In the genomic region with DNA sequence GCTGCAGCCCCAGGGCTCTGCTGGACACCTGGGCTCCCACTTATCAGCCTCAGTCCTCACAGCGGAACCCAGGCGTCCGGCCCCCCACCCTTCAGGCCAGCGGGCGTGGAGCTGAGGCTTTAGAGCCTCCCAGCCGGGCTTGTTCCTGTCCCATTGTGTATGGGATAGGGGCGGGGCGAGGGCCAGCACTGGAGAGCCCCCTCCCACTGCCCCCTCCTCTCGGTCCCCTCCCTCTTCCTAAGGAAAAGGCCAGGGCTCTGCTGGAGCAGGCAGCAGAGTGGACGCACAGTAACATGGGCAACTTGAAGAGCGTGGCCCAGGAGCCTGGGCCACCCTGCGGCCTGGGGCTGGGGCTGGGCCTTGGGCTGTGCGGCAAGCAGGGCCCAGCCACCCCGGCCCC, we compare ENCODE assay signal across 17 cellular contexts. TPM values are rescaled to one million over a fixed set of nuclear protein-coding genes. Genes with fewer than 3 reads are reported as not detected.
DNase-seq lines count a peak whose midpoint lies in the region; ATAC-seq, FAIRE-seq and TF ChIP-seq lines count a peak whose summit lies in the region.
"Had no signal": no experiment of that assay in that cellular context is flagged by ENCODE, and none has a peak within 500 bp of the region (broad histone marks: within the 10 kb centered on the region; RNA-seq: fewer than 3 reads in every experiment).

No MANE protein-coding gene starts in this region.

- H3K4me1 Mint-ChIP-seq in GM23338: peaks cover 12% of the 10 kb centered on the region

- peaks cover 26% of the 10 kb centered on the region for H3K36me3 Mint-ChIP-seq in GM23338 (ENCODE audit: low read depth)

- H4K20me1 ChIP-seq in GM23338 (replicated peaks; ENCODE audit: insufficient read depth) (no peaks in the 10 kb centered on the region), endothelial cell of umbilical vein (replicated peaks; ENCODE audit: control insufficient read depth, extremely low read depth, insufficient read depth, low read length) (no peaks in the 10 kb centered on the region)

- H3K9ac ChIP-seq in endothelial cell of umbilical vein (replicated peaks; ENCODE audit: extremely low read depth, insufficient read depth, low read length): no peak overlapping the region

- intact Hi-C loops in endothelial cell of umbilical vein (cut with micrococcal nuclease): loop anchor here (2.0 to 5.0 kb wide), 2 partner anchors 543 to 626 kb away; a partner anchor contains a TSS
- intact Hi-C loops in gastrocnemius medialis (cut with DNase I; ENCODE audit: low total_unique reads): no loop called here

- TF ChIP-seq CTCF in GM23338 (conservative IDR thresholded peaks at IDR 0.05; ENCODE audit: low read depth in 2 of 2) (no peak), endothelial cell of umbilical vein (IDR thresholded peaks at IDR 0.05; ENCODE audit: extremely low read depth in 1 of 2, insufficient read depth in 1 of 2, low read depth in 1 of 2, low read length in 2 of 2) (no peak), gastrocnemius medialis (IDR thresholded peaks at IDR 0.05 in 4 of 5, conservative IDR thresholded peaks at IDR 0.05 in 1 of 5) (no peak)

- CTCF ChIA-PET in endothelial cell of umbilical vein (lab: Charles Lee): interaction anchor here (0.8 to 4.0 kb wide), 7 partner anchors 9 to 122 kb away, joined by 3 to 68 read pairs (median 6); a partner anchor contains a TSS

- FAIRE-seq in endothelial cell of umbilical vein (lab: Jason Lieb, UNC): peak; percentile 70
- FAIRE-seq: GM12891, H54 had no signal

- H3K4me2 ChIP-seq in GM23338 (peak overlapping the region; percentile 36; the same call in 1 of the 2 replicates), endothelial cell of umbilical vein (ENCODE audit: insufficient read depth, low read length) (peak overlapping the region; percentile 67)
- H3K4me2 ChIP-seq: PC-9 had no signal

- no peaks in the 10 kb centered on the region for H3K36me3 ChIP-seq in GM23338 (ENCODE audit: insufficient read depth)
- peaks cover 0 to 12% of the 10 kb centered on the region in 2 experiments for H3K36me3 ChIP-seq in endothelial cell of umbilical vein (ENCODE audit: control insufficient read depth in 2 of 2, extremely low read depth in 1 of 2, insufficient read depth in 2 of 2, low read length in 2 of 2)
- no peaks in the 10 kb centered on the region for H3K36me3 ChIP-seq in gastrocnemius medialis

- no peaks in the 10 kb centered on the region for H3K9me2 ChIP-seq in GM23338 (ENCODE audit: insufficient read depth)

- in situ Hi-C loops in gastrocnemius medialis (cut with MboI; ENCODE audit: low sequenced_read_pairs in 4 of 4): loop anchor here in 3 of 4 donors (25.0 kb wide), 1 partner anchor 206 kb away; no protein-coding TSS in a partner anchor

- POLR2A ChIA-PET in endothelial cell of umbilical vein (lab: Charles Lee): interaction anchor here (0.7 kb wide), 1 partner anchor 400 kb away, joined by 3 read pairs; no protein-coding TSS in a partner anchor

- dilution Hi-C loops in endothelial cell of umbilical vein (cut with MboI; ENCODE audit: extremely low pct_ligation_motif_present, low sequenced_read_pairs): no loop called here

- H3K4me3 ChIP-seq in GM23338: no peak overlapping the region
- H3K4me3 ChIP-seq in endothelial cell of umbilical vein (replicated peaks in 1 of 3; ENCODE audit: insufficient read depth in 1 of 3, low read depth in 1 of 3, low read length in 3 of 3): peak overlapping the region in 2 of 3 experiments; percentile 60 to 67
- H3K4me3 ChIP-seq in gastrocnemius medialis: peak overlapping the region in 3 of 4 donors; percentile 35 to 45 (median 37)
- H3K4me3 ChIP-seq: PC-9, testis had no signal

- peaks cover 26% of the 10 kb centered on the region for H3K9me3 Mint-ChIP-seq in GM23338

- no peak overlapping the region for H3K27ac Mint-ChIP-seq in GM23338
- H3K27ac Mint-ChIP-seq: activated CD8-positive, alpha-beta T cell treated with anti-CD3 and anti-CD28 coated beads for 36 hours; activated T-helper 1 cell treated with anti-CD3 and anti-CD28 coated beads, Interleukin-12 subunit alpha, Interleukin-12 subunit beta, Interleukin-2, Interleukin-4 antibody, amounts not matched to agents 30 ng/mL and 10 ng/mL and 1 ng/mL, durations not matched to agents 14 hours and 24 hours and 36 hours had no signal

- H3K9me3 ChIP-seq in endothelial cell of umbilical vein (replicated peaks; ENCODE audit: control insufficient read depth, insufficient read depth, low read length): peaks cover 2% of the 10 kb centered on the region
- H3K9me3 ChIP-seq in gastrocnemius medialis: no peaks in the 10 kb centered on the region
- H3K9me3 ChIP-seq: testis had no signal

- H3K4me3 Mint-ChIP-seq in GM23338: no peak overlapping the region
- H3K4me3 Mint-ChIP-seq: activated CD8-positive, alpha-beta T cell treated with anti-CD3 and anti-CD28 coated beads for 36 hours; activated T-helper 1 cell treated with anti-CD3 and anti-CD28 coated beads, Interleukin-12 subunit alpha, Interleukin-12 subunit beta, Interleukin-2, Interleukin-4 antibody, amounts not matched to agents 30 ng/mL and 10 ng/mL and 1 ng/mL, durations not matched to agents 14 hours and 24 hours and 36 hours had no signal

- TF ChIP-seq POLR2A in endothelial cell of umbilical vein (IDR thresholded peaks at IDR 0.05; ENCODE audit: low read depth, low read length): peak; percentile 82
- no peak for TF ChIP-seq POLR2A in gastrocnemius medialis (IDR thresholded peaks at IDR 0.05)

- H3K27ac ChIP-seq in GM23338 (ENCODE audit: low read depth) (no peak overlapping the region), endothelial cell of umbilical vein (ENCODE audit: insufficient read depth, low read depth, low read length) (peak overlapping the region; percentile 59), gastrocnemius medialis (peak overlapping the region; percentile 24 to 62 (median 60))
- H3K27ac ChIP-seq: PC-9, testis had no signal

- H3K27me3 Mint-ChIP-seq in GM23338 (ENCODE audit: insufficient read depth, low read depth, poor library complexity): peaks cover 13% of the 10 kb centered on the region
- H3K27me3 Mint-ChIP-seq: activated CD8-positive, alpha-beta T cell treated with anti-CD3 and anti-CD28 coated beads for 36 hours had no signal

- ATAC-seq in GM23338 (peak; percentile 20), left lobe of liver (peak; percentile 50), gastrocnemius medialis (peak; percentile 24 to 36), GM19328 (IDR thresholded peaks at IDR 0.05; ENCODE audit: unreplicated experiment) (no peak)

- DNase-seq in GM23338 (ENCODE audit: low spot score): peak; percentile 49
- peak; percentile 88 for DNase-seq in endothelial cell of umbilical vein (ENCODE audit: low read depth, low spot score)
- DNase-seq in left lobe of liver (ENCODE audit: low spot score): no peak
- DNase-seq in gastrocnemius medialis: no peak
- no peak for DNase-seq in NCI-H226
- no peak for DNase-seq in NCI-H526 treated with DMSO at 0.1 percent for 48 hours (lab: John Stamatoyannopoulos, UW)
- no peak for DNase-seq in cerebellar nuclear complex (lab: John Stamatoyannopoulos, UW)
- DNase-seq: activated CD8-positive, alpha-beta T cell treated with anti-CD3 and anti-CD28 coated beads for 36 hours; PC-9; stimulated activated CD4-positive, alpha-beta T cell treated with anti-CD3 and anti-CD28 coated beads, Interleukin-1b, Interleukin-23, amount 100 ng/mL, for 48 hours; testis had no signal

- peaks cover 12% of the 10 kb centered on the region for H3K4me1 ChIP-seq in GM23338 (ENCODE audit: insufficient read depth)
- H3K4me1 ChIP-seq in endothelial cell of umbilical vein (ENCODE audit: control insufficient read depth, extremely low read depth, insufficient read depth, low read length): peaks cover 37% of the 10 kb centered on the region
- H3K4me1 ChIP-seq in gastrocnemius medialis: peaks cover 0 to 2% of the 10 kb centered on the region in 2 donors

- no peaks in the 10 kb centered on the region for H3K79me2 ChIP-seq in GM23338 (replicated peaks; ENCODE audit: insufficient read depth)
- H3K79me2 ChIP-seq in endothelial cell of umbilical vein (ENCODE audit: control insufficient read depth, insufficient read depth, low read length): peaks cover 7% of the 10 kb centered on the region

- H2AFZ ChIP-seq in GM23338 (no peak overlapping the region), endothelial cell of umbilical vein (ENCODE audit: low read depth, low read length) (no peak overlapping the region)
- H2AFZ ChIP-seq: PC-9 had no signal

- H3F3A ChIP-seq in GM23338 (replicated peaks; ENCODE audit: low read depth): no peaks in the 10 kb centered on the region

- no peaks in the 10 kb centered on the region for H3K9me1 ChIP-seq in endothelial cell of umbilical vein (replicated peaks; ENCODE audit: control insufficient read depth, extremely low read depth, insufficient read depth, low read length)

- BruUV-seq in endothelial cell of umbilical vein (replicated peaks; lab: Mats Ljungman, UMichigan): no TSS peak

- H3K27me3 ChIP-seq in GM23338 (ENCODE audit: insufficient read depth) (no peaks in the 10 kb centered on the region), endothelial cell of umbilical vein (ENCODE audit: control insufficient read depth in 2 of 2, insufficient read depth in 2 of 2, low read length in 2 of 2) (no peaks in the 10 kb centered on the region), gastrocnemius medialis (peaks cover 0 to 8% (median 0%) of the 10 kb centered on the region in 3 donors)
- H3K27me3 ChIP-seq: testis had no signal

RNA-seq across cellular contexts. Expression of a gene that starts 2.7 kb away (rescaled TPM):
- 6.1 and 13.3 TPM in 2 replicates for total RNA-seq in GM23338 (2014; rRNA removed; shearing (Covaris generic))
- polyA plus RNA-seq in GM23338 (2016; fragmentation: Nextera tagmentation; extraction: Ambion mirVana) (2.6 and 3.1 TPM in 2 replicates), endothelial cell of umbilical vein (95.1 and 120 TPM in 2 replicates)
- total RNA-seq in endothelial cell of umbilical vein (51.4 and 82.8 TPM in 2 replicates), left lobe of liver (8.7 TPM), gastrocnemius medialis (10 to 100 TPM in 1 of 4 donors, 1 to 10 TPM in 3; 1.4 to 10.8 (median 4.2) TPM)
- polyA plus RNA-seq in endothelial cell of umbilical vein (2011; cell fraction: cytosol; rRNA removed): 35.6 and 46.0 TPM in 2 replicates
- 101 and 123 TPM in 2 replicates for polyA plus RNA-seq in endothelial cell of umbilical vein (2011; cell fraction: nucleus; rRNA removed)
- 59.2 and 81.5 TPM in 2 replicates for polyA plus RNA-seq in endothelial cell of umbilical vein (2012)
- polyA minus RNA-seq in endothelial cell of umbilical vein: 55.3 and 69.1 TPM in 2 replicates
- polyA minus RNA-seq in endothelial cell of umbilical vein (2011; cell fraction: cytosol; rRNA and poly(A)+ RNA removed): not detected
- 40.8 and 66.5 TPM in 2 replicates for polyA minus RNA-seq in endothelial cell of umbilical vein (2011; cell fraction: nucleus; rRNA and poly(A)+ RNA removed)
- total RNA-seq: chondrocyte, myocyte had no signal

RNA-seq across cellular contexts. Expression of a gene that starts 15.4 kb away (rescaled TPM):
- total RNA-seq in GM23338 (2014; rRNA removed; shearing (Covaris generic)): 11.3 and 14.7 TPM in 2 replicates
- polyA plus RNA-seq in GM23338 (2016; fragmentation: Nextera tagmentation; extraction: Ambion mirVana): 2.6 and 2.9 TPM in 2 replicates
- total RNA-seq in endothelial cell of umbilical vein: 0.09 TPM in 1 of 2 replicates, not detected in the other
- 0.03 and 0.10 TPM in 2 replicates for polyA plus RNA-seq in endothelial cell of umbilical vein
- polyA plus RNA-seq in endothelial cell of umbilical vein (2011; cell fraction: cytosol; rRNA removed): 0.06 TPM in 2 replicates
- polyA plus RNA-seq in endothelial cell of umbilical vein (2011; cell fraction: nucleus; rRNA removed): 0.07 and 0.15 TPM in 2 replicates
- polyA plus RNA-seq in endothelial cell of umbilical vein (2012): 0.08 and 0.14 TPM in 2 replicates
- 3.1 TPM in 2 replicates for polyA minus RNA-seq in endothelial cell of umbilical vein
- not detected for polyA minus RNA-seq in endothelial cell of umbilical vein (2011; cell fraction: cytosol; rRNA and poly(A)+ RNA removed)
- polyA minus RNA-seq in endothelial cell of umbilical vein (2011; cell fraction: nucleus; rRNA and poly(A)+ RNA removed): not detected in 2 replicates
- total RNA-seq in left lobe of liver: 0.28 TPM
- under 1 TPM in 3 of 4 donors, not detected in 1; 0.19 to 1.00 (median 0.46) TPM for total RNA-seq in gastrocnemius medialis

RNA-seq across cellular contexts. Expression of a gene that starts 30.8 kb away (rescaled TPM):
- total RNA-seq in GM23338 (2014; rRNA removed; shearing (Covaris generic)): 1.2 and 2.2 TPM in 2 replicates
- 3.2 and 3.4 TPM in 2 replicates for polyA plus RNA-seq in GM23338 (2016; fragmentation: Nextera tagmentation; extraction: Ambion mirVana)
- total RNA-seq in endothelial cell of umbilical vein: not detected in 2 replicates
- 0.02 and 0.04 TPM in 2 replicates for polyA plus RNA-seq in endothelial cell of umbilical vein
- polyA plus RNA-seq in endothelial cell of umbilical vein (2011; cell fraction: cytosol; rRNA removed): 0.03 and 0.10 TPM in 2 replicates
- 0.83 and 0.92 TPM in 2 replicates for polyA plus RNA-seq in endothelial cell of umbilical vein (2011; cell fraction: nucleus; rRNA removed)
- polyA plus RNA-seq in endothelial cell of umbilical vein (2012): 2.6 and 4.2 TPM in 2 replicates
- polyA minus RNA-seq in endothelial cell of umbilical vein: 0.04 TPM in 1 of 2 replicates, not detected in the other
- not detected for polyA minus RNA-seq in endothelial cell of umbilical vein (2011; cell fraction: cytosol; rRNA and poly(A)+ RNA removed)
- polyA minus RNA-seq in endothelial cell of umbilical vein (2011; cell fraction: nucleus; rRNA and poly(A)+ RNA removed): not detected in 2 replicates
- not detected for total RNA-seq in left lobe of liver
- total RNA-seq in gastrocnemius medialis: under 1 TPM in 1 of 4 donors, not detected in 3; 0.31 TPM

RNA-seq across cellular contexts. Expression of a gene that starts 34.7 kb away (rescaled TPM):
- total RNA-seq in GM23338 (2014; rRNA removed; shearing (Covaris generic)): 27.1 and 41.1 TPM in 2 replicates
- polyA plus RNA-seq in GM23338 (2016; fragmentation: Nextera tagmentation; extraction: Ambion mirVana) (11.4 and 13.1 TPM in 2 replicates), endothelial cell of umbilical vein (38.0 and 43.2 TPM in 2 replicates)
- total RNA-seq in endothelial cell of umbilical vein (46.3 and 48.5 TPM in 2 replicates), left lobe of liver (29.1 TPM), gastrocnemius medialis (10 to 100 TPM; 10.4 to 25.7 (median 16.2) TPM)
- polyA plus RNA-seq in endothelial cell of umbilical vein (2011; cell fraction: cytosol; rRNA removed): 17.0 and 24.0 TPM in 2 replicates
- 72.9 and 73.6 TPM in 2 replicates for polyA plus RNA-seq in endothelial cell of umbilical vein (2011; cell fraction: nucleus; rRNA removed)
- polyA plus RNA-seq in endothelial cell of umbilical vein (2012): 25.7 and 27.7 TPM in 2 replicates
- polyA minus RNA-seq in endothelial cell of umbilical vein: 31.4 and 40.4 TPM in 2 replicates
- 24.2 TPM for polyA minus RNA-seq in endothelial cell of umbilical vein (2011; cell fraction: cytosol; rRNA and poly(A)+ RNA removed)
- polyA minus RNA-seq in endothelial cell of umbilical vein (2011; cell fraction: nucleus; rRNA and poly(A)+ RNA removed): 27.7 and 42.7 TPM in 2 replicates

RNA-seq across cellular contexts. Expression of a gene that starts 54.8 kb away (rescaled TPM):
- total RNA-seq in GM23338 (2014; rRNA removed; shearing (Covaris generic)): 0.54 and 0.90 TPM in 2 replicates
- polyA plus RNA-seq in GM23338 (2016; fragmentation: Nextera tagmentation; extraction: Ambion mirVana): 0.87 and 1.4 TPM in 2 replicates
- 0.69 and 1.4 TPM in 2 replicates for total RNA-seq in endothelial cell of umbilical vein
- polyA plus RNA-seq in endothelial cell of umbilical vein: 0.70 and 1.1 TPM in 2 replicates
- 0.14 and 0.16 TPM in 2 replicates for polyA plus RNA-seq in endothelial cell of umbilical vein (2011; cell fraction: cytosol; rRNA removed)
- 3.4 and 5.3 TPM in 2 replicates for polyA plus RNA-seq in endothelial cell of umbilical vein (2011; cell fraction: nucleus; rRNA removed)
- 1.0 and 1.6 TPM in 2 replicates for polyA plus RNA-seq in endothelial cell of umbilical vein (2012)
- 0.34 and 0.38 TPM in 2 replicates for polyA minus RNA-seq in endothelial cell of umbilical vein
- 1.7 TPM for polyA minus RNA-seq in endothelial cell of umbilical vein (2011; cell fraction: cytosol; rRNA and poly(A)+ RNA removed)
- polyA minus RNA-seq in endothelial cell of umbilical vein (2011; cell fraction: nucleus; rRNA and poly(A)+ RNA removed): 1.1 and 1.5 TPM in 2 replicates
- 2.2 TPM for total RNA-seq in left lobe of liver
- 10 to 100 TPM in 1 of 4 donors, 1 to 10 TPM in 2, under 1 TPM in 1; 0.72 to 11.0 (median 2.5) TPM for total RNA-seq in gastrocnemius medialis

Comparison
In these comparisons a context has a peak if more than half of its experiments do, and no peak if none do; other contexts are left out.
1. DNase-seq: peak in GM23338 (single experiment) and endothelial cell of umbilical vein (single experiment); none in left lobe of liver (single experiment), gastrocnemius medialis (0 of 2), NCI-H226 (single experiment), NCI-H526 treated with DMSO at 0.1 percent for 48 hours (single experiment) and cerebellar nuclear complex (0 of 2).